7 cellular contexts compared by ENCODE assay signal in the genomic region with DNA sequence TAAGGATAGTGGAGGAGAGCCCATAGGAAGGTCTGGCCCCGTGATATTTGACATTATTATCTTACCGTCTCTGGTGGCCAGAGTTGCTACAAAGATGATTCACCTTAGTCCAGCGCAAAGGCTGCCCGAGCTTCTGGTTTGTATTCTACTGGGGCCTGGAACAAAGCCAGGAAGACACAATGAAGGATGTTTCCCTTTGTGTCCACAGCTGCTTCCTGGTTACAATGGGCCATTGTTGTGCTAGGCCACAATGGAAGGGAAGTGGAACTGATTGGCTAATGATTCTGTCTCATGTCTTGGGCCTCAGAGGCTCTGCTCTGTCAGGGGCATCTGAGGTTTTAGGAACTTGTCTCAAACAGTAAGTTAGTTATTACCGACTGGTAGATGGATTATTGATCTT.
DNase-seq lines count a peak whose midpoint lies in the region; ATAC-seq and TF ChIP-seq lines count a peak whose summit lies in the region.

No MANE protein-coding gene starts in this region.

- H3K27ac Mint-ChIP-seq in mesothelial cell of epicardium: no peak overlapping the region

- peak; percentile 95 for ATAC-seq in GM21423 (IDR thresholded peaks at IDR 0.05; ENCODE audit: unreplicated experiment)

- H3K9me3 Mint-ChIP-seq in mesothelial cell of epicardium: no peaks in the 10 kb centered on the region

- TF ChIP-seq CTCF in lower leg skin (IDR thresholded peaks at IDR 0.05): no peak
- no peak for TF ChIP-seq CTCF in mesothelial cell of epicardium (IDR thresholded peaks at IDR 0.05; ENCODE audit: unreplicated experiment)

- 73 to 78% methylated on average over 5 of the region's 5 CpGs for WGBS in lower leg skin, 2 donors

- no peak overlapping the region for H3K4me3 Mint-ChIP-seq in mesothelial cell of epicardium

- DNase-seq in HT1080 (ENCODE audit: low read depth) (peak; percentile 98), astrocyte of the hippocampus (ENCODE audit: low read depth, low spot score) (peak; percentile 2), lower leg skin (ENCODE audit: low spot score in 2 of 2) (peak; percentile 67 to 80), mesothelial cell of epicardium (ENCODE audit: low spot score in 2 of 2, unreplicated experiment in 2 of 2) (no peak), NCI-H128 (lab: John Stamatoyannopoulos, UW; ENCODE audit: unreplicated experiment) (no peak)
- DNase-seq in activated CD8-positive, alpha-beta memory T cell treated with anti-CD3 and anti-CD28 coated beads, Interleukin-2, amount 50 U/mL, for 4 hours: no peak

- H3K27me3 Mint-ChIP-seq in mesothelial cell of epicardium (ENCODE audit: low read depth): no peaks in the 10 kb centered on the region

- no peak overlapping the region for H3K4me3 ChIP-seq in lower leg skin (ENCODE audit: low read depth, poor library complexity, severe bottlenecking)

- no peaks in the 10 kb centered on the region for H3K36me3 Mint-ChIP-seq in mesothelial cell of epicardium

- no peak for TF ChIP-seq POLR2A in lower leg skin (IDR thresholded peaks at IDR 0.05)

- peaks cover 15% of the 10 kb centered on the region for H3K4me1 Mint-ChIP-seq in mesothelial cell of epicardium

- intact Hi-C loops in lower leg skin (cut with DNase I; ENCODE audit: low total_unique reads): no loop called here

Comparison
In these comparisons a context has a peak if more than half of its experiments do, and no peak if none do; other contexts are left out.
1. DNase-seq: peak in HT1080 (single experiment), astrocyte of the hippocampus (single experiment) and lower leg skin (2 of 2); none in mesothelial cell of epicardium (0 of 2), NCI-H128 (single experiment) and activated CD8-positive, alpha-beta memory T cell treated with anti-CD3 and anti-CD28 coated beads, Interleukin-2, amount 50 U/mL, for 4 hours (single experiment).